1 cellular context compared by ENCODE assay signal in genomic region chr19:58002384-58003152, GRCh38.
TF ChIP-seq lines count a peak whose summit lies in the region.

Gene ZNF606 (minus strand): TSS chr19:58002820. CDS start chr19:58001319, 1,501 bp downstream.

TF ChIP-seq in GM12878, 131 proteins besides CTCF, POLR2A, EP300 and RAD21 (continued from another document and continues in another):
- peak; percentile 42 for TF ChIP-seq MAX (IDR thresholded peaks at IDR 0.05; ENCODE audit: low read depth, low read length)
- no peak for TF ChIP-seq PKNOX1 (IDR thresholded peaks at IDR 0.05)
- TF ChIP-seq CREM (IDR thresholded peaks at IDR 0.05; ENCODE audit: low read depth): peak; percentile 70
- no peak for TF ChIP-seq BMI1 (IDR thresholded peaks at IDR 0.05; ENCODE audit: borderline replicate concordance)
- TF ChIP-seq BACH1 (IDR thresholded peaks at IDR 0.05; ENCODE audit: borderline replicate concordance): no peak
- TF ChIP-seq MXI1 (IDR thresholded peaks at IDR 0.05; ENCODE audit: low read depth, low read length): peak; percentile 71
- TF ChIP-seq GATAD2B (conservative IDR thresholded peaks at IDR 0.05; ENCODE audit: low read depth): 0 out of 2 replicates have a peak, but pooled peaks have one; percentile 56
- TF ChIP-seq JUND (IDR thresholded peaks at IDR 0.05; ENCODE audit: low read depth, low read length): no peak
- peak; percentile 98 for TF ChIP-seq YY1 (IDR thresholded peaks at IDR 0.05; ENCODE audit: low read depth, low read length)
- TF ChIP-seq E2F4 (IDR thresholded peaks at IDR 0.05; ENCODE audit: low read depth, low read length): no peak
- no peak for TF ChIP-seq BRCA1 (IDR thresholded peaks at IDR 0.05; ENCODE audit: low read depth, low read length)
- TF ChIP-seq NRF1 (conservative IDR thresholded peaks at IDR 0.05; ENCODE audit: low read depth, low read length): no peak
- no peak for TF ChIP-seq SMAD1 (IDR thresholded peaks at IDR 0.05; ENCODE audit: low read depth, partially characterized antibody)
- no peak for TF ChIP-seq E4F1 (IDR thresholded peaks at IDR 0.05; ENCODE audit: borderline replicate concordance, partially characterized antibody)
- TF ChIP-seq CEBPB (IDR thresholded peaks at IDR 0.05; ENCODE audit: borderline replicate concordance in 1 of 2, low read depth in 2 of 2, low read length in 2 of 2): no peak
- TF ChIP-seq KAT2A (conservative IDR thresholded peaks at IDR 0.05; ENCODE audit: control insufficient read depth, low read depth, low read length): no peak
- TF ChIP-seq ZNF687 (IDR thresholded peaks at IDR 0.05): peak; percentile 78
- TF ChIP-seq TARDBP (IDR thresholded peaks at IDR 0.05; ENCODE audit: borderline replicate concordance): peak; percentile 74; the same call in 1 of the 2 replicates
- TF ChIP-seq CHD4 (IDR thresholded peaks at IDR 0.05): no peak
- no peak for TF ChIP-seq BCL11A (IDR thresholded peaks at IDR 0.05; ENCODE audit: low read depth, low read length)
- peak; percentile 95; the same call in 1 of the 2 replicates for TF ChIP-seq ZNF217 (IDR thresholded peaks at IDR 0.05)
- no peak for TF ChIP-seq EED (IDR thresholded peaks at IDR 0.05; ENCODE audit: low read depth)
- 0 out of 2 replicates have a peak, but pooled peaks have one; percentile 69 for TF ChIP-seq SMARCA5 (IDR thresholded peaks at IDR 0.05)
- TF ChIP-seq ZBTB33 (IDR thresholded peaks at IDR 0.05): no peak
- peak; percentile 55; the same call in 1 of the 2 replicates for TF ChIP-seq TAF1 (IDR thresholded peaks at IDR 0.05; ENCODE audit: borderline replicate concordance, low read depth, low read length)
- TF ChIP-seq ZZZ3 (IDR thresholded peaks at IDR 0.05; ENCODE audit: control insufficient read depth, insufficient read length, low read depth): no peak
- no peak for TF ChIP-seq MLLT1 (IDR thresholded peaks at IDR 0.05)
- TF ChIP-seq SIN3A (IDR thresholded peaks at IDR 0.05; ENCODE audit: low read depth, low read length): 0 out of 2 replicates have a peak, but pooled peaks have one; percentile 42
- no peak for TF ChIP-seq NR2C2 (IDR thresholded peaks at IDR 0.05; ENCODE audit: borderline replicate concordance, control insufficient read depth, insufficient read length, low read depth)
- no peak for TF ChIP-seq RELB (IDR thresholded peaks at IDR 0.05; ENCODE audit: low read depth)
- no peak for TF ChIP-seq ETV6 (conservative IDR thresholded peaks at IDR 0.05 in 1 of 2, IDR thresholded peaks at IDR 0.05 in 1 of 2; ENCODE audit: borderline replicate concordance in 1 of 2, low read depth in 1 of 2)
- TF ChIP-seq MTA3 (IDR thresholded peaks at IDR 0.05; ENCODE audit: borderline replicate concordance, low read length): no peak
- TF ChIP-seq NR2C1 (IDR thresholded peaks at IDR 0.05): peak; percentile 75
- no peak for TF ChIP-seq MTA2 (IDR thresholded peaks at IDR 0.05; ENCODE audit: low read depth)
- no peak for TF ChIP-seq SMC3 (IDR thresholded peaks at IDR 0.05; ENCODE audit: borderline replicate concordance, low read length)
- peak; percentile 47; the same call in 1 of the 2 replicates for TF ChIP-seq CHD2 (IDR thresholded peaks at IDR 0.05; ENCODE audit: borderline replicate concordance, low read depth, low read length)
- peak; percentile 96 for TF ChIP-seq IKZF1 (conservative IDR thresholded peaks at IDR 0.05)
- TF ChIP-seq YBX1 (IDR thresholded peaks at IDR 0.05): no peak
- no peak for TF ChIP-seq SP1 (IDR thresholded peaks at IDR 0.05; ENCODE audit: low read depth, low read length)
- 0 out of 2 replicates have a peak, but pooled peaks have one; percentile 59 for TF ChIP-seq NBN (IDR thresholded peaks at IDR 0.05)
- TF ChIP-seq FOXK2 (IDR thresholded peaks at IDR 0.05): no peak
- peak; percentile 78 for TF ChIP-seq SIX5 (IDR thresholded peaks at IDR 0.05; ENCODE audit: low read depth, low read length, severe bottlenecking)
- TF ChIP-seq E2F8 (IDR thresholded peaks at IDR 0.05; ENCODE audit: low read depth, partially characterized antibody): no peak
- peak; percentile 49; the same call in 1 of the 2 replicates for TF ChIP-seq SREBF1 (IDR thresholded peaks at IDR 0.05; ENCODE audit: low read length)
- no peak for TF ChIP-seq CHD1 (IDR thresholded peaks at IDR 0.05; ENCODE audit: low read depth, low read length)
